In genomic region chr2:161004379-161004778, GRCh38 we compare ENCODE assay signal across 10 cellular contexts.
DNase-seq lines count a peak whose midpoint lies in the region; ATAC-seq and TF ChIP-seq lines count a peak whose summit lies in the region.
"Had no signal": no experiment of that assay in that cellular context is flagged by ENCODE, and none has a peak within 500 bp of the region (broad histone marks: within the 10 kb centered on the region; RNA-seq: fewer than 3 reads in every experiment).

No MANE protein-coding gene starts in this region.

- H3F3A ChIP-seq in MM.1S (ENCODE audit: insufficient read depth, low read length), result no peaks in the 10 kb centered on the region

- H3K36me3 ChIP-seq in left ventricle myocardium inferior (no peaks in the 10 kb centered on the region), MM.1S (replicated peaks; ENCODE audit: insufficient read depth, low read length) (no peaks in the 10 kb centered on the region), upper lobe of right lung (no peaks in the 10 kb centered on the region)

- no peaks in the 10 kb centered on the region for H3K4me1 ChIP-seq in left ventricle myocardium inferior
- H3K4me1 ChIP-seq in right cardiac atrium (ENCODE audit: control insufficient read depth, insufficient read depth, low read length), result no peaks in the 10 kb centered on the region
- no peaks in the 10 kb centered on the region for H3K4me1 ChIP-seq in MM.1S (ENCODE audit: low read length)
- no peaks in the 10 kb centered on the region for H3K4me1 ChIP-seq in upper lobe of right lung

- H3K4me1 Mint-ChIP-seq in endothelial cell (ENCODE audit: unreplicated experiment), result no peaks in the 10 kb centered on the region

- no peaks in the 10 kb centered on the region for H3K9me3 ChIP-seq in left ventricle myocardium inferior (replicated peaks)
- no peaks in the 10 kb centered on the region for H3K9me3 ChIP-seq in right cardiac atrium (ENCODE audit: control insufficient read depth, low read length)
- no peaks in the 10 kb centered on the region for H3K9me3 ChIP-seq in MM.1S (replicated peaks; ENCODE audit: insufficient read depth, low read length)
- no peaks in the 10 kb centered on the region for H3K9me3 ChIP-seq in upper lobe of right lung

- no peaks in the 10 kb centered on the region for H3K9me3 Mint-ChIP-seq in endothelial cell (ENCODE audit: unreplicated experiment)

- no peaks in the 10 kb centered on the region for H3K79me2 ChIP-seq in MM.1S (ENCODE audit: low read length)

- H3K4me2 ChIP-seq in MM.1S (ENCODE audit: low read depth, low read length), result no peak overlapping the region

- peak; percentile 51 for TF ChIP-seq CTCF in left ventricle myocardium inferior (IDR thresholded peaks at IDR 0.05; ENCODE audit: borderline replicate concordance)
- peak; percentile 48 for TF ChIP-seq CTCF in MM.1S (IDR thresholded peaks at IDR 0.05; ENCODE audit: low read length)
- peak; percentile 18 for TF ChIP-seq CTCF in endothelial cell (IDR thresholded peaks at IDR 0.05; ENCODE audit: unreplicated experiment)
- peak; percentile 44 for TF ChIP-seq CTCF in upper lobe of right lung (IDR thresholded peaks at IDR 0.05)

- H3K27me3 Mint-ChIP-seq in endothelial cell (ENCODE audit: unreplicated experiment), result peaks cover 3% of the 10 kb centered on the region

- no peak for ATAC-seq in right cardiac atrium
- ATAC-seq in upper lobe of right lung, result no peak
- ATAC-seq in GM18868 (IDR thresholded peaks at IDR 0.05; ENCODE audit: unreplicated experiment), result no peak
- ATAC-seq in GM19463 (IDR thresholded peaks at IDR 0.05; ENCODE audit: unreplicated experiment), result no peak
- no peak for ATAC-seq in GM21515 (IDR thresholded peaks at IDR 0.05; ENCODE audit: unreplicated experiment)

- no peak overlapping the region for H3K4me3 ChIP-seq in left ventricle myocardium inferior
- H3K4me3 ChIP-seq in right cardiac atrium (ENCODE audit: low read length), result no peak overlapping the region
- H3K4me3 ChIP-seq in MM.1S (ENCODE audit: low read length), result no peak overlapping the region
- H3K4me3 ChIP-seq in upper lobe of right lung, result no peak overlapping the region

- H3K9me2 ChIP-seq in MM.1S (replicated peaks; ENCODE audit: insufficient read depth, low read length), result no peaks in the 10 kb centered on the region

- no peaks in the 10 kb centered on the region for H3K36me3 Mint-ChIP-seq in endothelial cell (ENCODE audit: low read depth, unreplicated experiment)

- H2AFZ ChIP-seq in MM.1S (ENCODE audit: low read length), result no peak overlapping the region

- DNase-seq in left ventricle myocardium inferior, result no peak
- no peak for DNase-seq in right cardiac atrium
- DNase-seq in MM.1S, result peak; percentile 33
- no peak for DNase-seq in endothelial cell (ENCODE audit: low spot score)
- DNase-seq in upper lobe of right lung, result no peak
- DNase-seq: activated T-cell treated with anti-CD3 and anti-CD28 coated beads, Interleukin-2, amount 50 U/mL, for 48 hours; SHP77 treated with DMSO at 0.1 percent for 48 hours had no signal

- intact Hi-C loops in left ventricle myocardium inferior (cut with micrococcal nuclease) (no loop called here), right cardiac atrium (cut with DNase I) (loop anchor here in 1 of 4 donors (10.0 kb wide), 1 partner anchor 900 kb away; no protein-coding TSS in a partner anchor), upper lobe of right lung (cut with DNase I) (no loop called here)

- H3K27ac Mint-ChIP-seq in endothelial cell (ENCODE audit: unreplicated experiment), result no peak overlapping the region

- no peaks in the 10 kb centered on the region for H4K20me1 ChIP-seq in MM.1S (ENCODE audit: insufficient read depth, low read length)

- H3K27ac ChIP-seq in left ventricle myocardium inferior (replicated peaks) (no peak overlapping the region), right cardiac atrium (ENCODE audit: low read length) (no peak overlapping the region), MM.1S (ENCODE audit: low read length) (no peak overlapping the region), upper lobe of right lung (no peak overlapping the region)

- 55% methylated on average over 2 of the region's 2 CpGs for WGBS in right cardiac atrium

- no peaks in the 10 kb centered on the region for H3K27me3 ChIP-seq in left ventricle myocardium inferior (ENCODE audit: low read depth)
- H3K27me3 ChIP-seq in right cardiac atrium (ENCODE audit: control insufficient read depth, insufficient read depth), result no peaks in the 10 kb centered on the region
- no peaks in the 10 kb centered on the region for H3K27me3 ChIP-seq in MM.1S (replicated peaks; ENCODE audit: insufficient read depth, low read length)
- no peaks in the 10 kb centered on the region for H3K27me3 ChIP-seq in upper lobe of right lung

- no peak overlapping the region for H3K9ac ChIP-seq in MM.1S (ENCODE audit: low read length)

- H3K4me3 Mint-ChIP-seq in endothelial cell (ENCODE audit: unreplicated experiment), result no peak overlapping the region
